11 cellular contexts compared by ENCODE assay signal in genomic region chr11:17244046-17244445, GRCh38. TPM values are rescaled to one million over a fixed set of nuclear protein-coding genes. Genes with fewer than 3 reads are reported as not detected.
A peak's percentile ranks its signal among the peaks of the same experiment; 100 is the strongest.
DNase-seq lines count a peak whose midpoint lies in the region; ATAC-seq, FAIRE-seq and TF ChIP-seq lines count a peak whose summit lies in the region.
"Had no signal": no experiment of that assay in that cellular context is flagged by ENCODE, and none has a peak within 500 bp of the region (broad histone marks: within the 10 kb centered on the region; RNA-seq: fewer than 3 reads in every experiment).

No MANE protein-coding gene starts in this region.

- peak; percentile 62 for ATAC-seq in GM19455 (IDR thresholded peaks at IDR 0.05; ENCODE audit: unreplicated experiment)
- peak; percentile 58 for ATAC-seq in HG03039 (IDR thresholded peaks at IDR 0.05; ENCODE audit: unreplicated experiment)
- ATAC-seq in HG03025 (IDR thresholded peaks at IDR 0.05; ENCODE audit: low FRiP score, unreplicated experiment): no peak
- no peak for ATAC-seq in SK-N-SH treated with all-trans-retinoic acid at 6 μM for 48 hours

- H3K9me3 Mint-ChIP-seq in activated T-helper 2 cell treated with anti-CD3 and anti-CD28 coated beads, Interferon-gamma antibody, Interleukin-2, Interleukin-4, amounts not matched to agents 10 μg/mL and 5 μg/mL and 100 μg/mL, durations not matched to agents 14 hours and 24 hours and 36 hours: no peaks in the 10 kb centered on the region

- FAIRE-seq in GM12891 (lab: Jason Lieb, UNC): peak; percentile 35

- H3K27ac Mint-ChIP-seq in activated T-helper 2 cell treated with anti-CD3 and anti-CD28 coated beads, Interferon-gamma antibody, Interleukin-2, Interleukin-4, amounts not matched to agents 10 μg/mL and 5 μg/mL and 100 μg/mL, durations not matched to agents 14 hours and 24 hours and 36 hours: no peak overlapping the region

- peaks cover 5% of the 10 kb centered on the region for H3K4me1 Mint-ChIP-seq in activated T-helper 2 cell treated with anti-CD3 and anti-CD28 coated beads, Interferon-gamma antibody, Interleukin-2, Interleukin-4, amounts not matched to agents 10 μg/mL and 5 μg/mL and 100 μg/mL, durations not matched to agents 14 hours and 24 hours and 36 hours (ENCODE audit: low read depth)

- no peak overlapping the region for H3K4me3 ChIP-seq in MG63

- H3K27me3 Mint-ChIP-seq in activated T-helper 2 cell treated with anti-CD3 and anti-CD28 coated beads, Interferon-gamma antibody, Interleukin-2, Interleukin-4, amounts not matched to agents 10 μg/mL and 5 μg/mL and 100 μg/mL, durations not matched to agents 14 hours and 24 hours and 36 hours (ENCODE audit: low read depth): peaks cover 48% of the 10 kb centered on the region

- no peak for TF ChIP-seq POLR2A in GM12891 (IDR thresholded peaks at IDR 0.05; ENCODE audit: low read depth, low read length)

- no peaks in the 10 kb centered on the region for H3K9me3 ChIP-seq in MG63
- H3K9me3 ChIP-seq: BE2C had no signal

- H3K27me3 ChIP-seq in MG63: no peaks in the 10 kb centered on the region
- H3K27me3 ChIP-seq: BE2C had no signal

- no peak for DNase-seq in GM12891 (ENCODE audit: insufficient read length, low spot score)
- peak; percentile 14 to 67 for DNase-seq in NOMO-1 (lab: John Stamatoyannopoulos, UW; ENCODE audit: unreplicated experiment in 2 of 2)
- DNase-seq in activated T-helper 2 cell treated with anti-CD3 and anti-CD28 coated beads, Interferon-gamma antibody, Interleukin-2, Interleukin-4, amounts not matched to agents 10 μg/mL and 5 μg/mL and 100 μg/mL, durations not matched to agents 14 hours and 24 hours and 36 hours (ENCODE audit: low spot score): no peak
- no peak for DNase-seq in MG63
- DNase-seq: BE2C, cerebellar nuclear complex, NCI-H1105 had no signal

- intact Hi-C loops in activated T-helper 2 cell treated with anti-CD3 and anti-CD28 coated beads, Interferon-gamma antibody, Interleukin-2, Interleukin-4, amounts not matched to agents 10 μg/mL and 5 μg/mL and 100 μg/mL, durations not matched to agents 14 hours and 24 hours and 36 hours (cut with micrococcal nuclease): loop anchor here (1.0 kb wide), 2 partner anchors 13 to 53 kb away; no protein-coding TSS in a partner anchor

- H3K4me3 Mint-ChIP-seq in activated T-helper 2 cell treated with anti-CD3 and anti-CD28 coated beads, Interferon-gamma antibody, Interleukin-2, Interleukin-4, amounts not matched to agents 10 μg/mL and 5 μg/mL and 100 μg/mL, durations not matched to agents 14 hours and 24 hours and 36 hours (ENCODE audit: low read depth): no peak overlapping the region

- H3K36me3 Mint-ChIP-seq in activated T-helper 2 cell treated with anti-CD3 and anti-CD28 coated beads, Interferon-gamma antibody, Interleukin-2, Interleukin-4, amounts not matched to agents 10 μg/mL and 5 μg/mL and 100 μg/mL, durations not matched to agents 14 hours and 24 hours and 36 hours (ENCODE audit: low read depth): no peaks in the 10 kb centered on the region

- H3K36me3 ChIP-seq in MG63: no peaks in the 10 kb centered on the region
- H3K36me3 ChIP-seq: BE2C had no signal

TF ChIP-seq in GM12891, 5 proteins besides CTCF, POLR2A, EP300 and RAD21:
- TF ChIP-seq TAF1 (IDR thresholded peaks at IDR 0.05; ENCODE audit: low read depth, low read length) (no peak), PAX5 (IDR thresholded peaks at IDR 0.05; ENCODE audit: insufficient read depth, low read length, severe bottlenecking) (no peak), POLR2AphosphoS5 (IDR thresholded peaks at IDR 0.05; ENCODE audit: low read depth, low read length) (no peak), POU2F2 (IDR thresholded peaks at IDR 0.05; ENCODE audit: low read depth, low read length) (no peak), SPI1 (IDR thresholded peaks at IDR 0.05; ENCODE audit: low read depth, low read length) (no peak)

TF ChIP-seq in SK-N-SH treated with all-trans-retinoic acid at 6 μM for 48 hours, 23 proteins besides CTCF, POLR2A, EP300 and RAD21:
- no peak for TF ChIP-seq TCF4 (CRISPR knock-in tag; IDR thresholded peaks at IDR 0.05; ENCODE audit: borderline replicate concordance)
- no peak for TF ChIP-seq CREB5 (CRISPR knock-in tag; IDR thresholded peaks at IDR 0.05; ENCODE audit: low read depth)
- no peak for TF ChIP-seq SNAI2 (CRISPR knock-in tag; IDR thresholded peaks at IDR 0.05)
- TF ChIP-seq, protein P1, sequence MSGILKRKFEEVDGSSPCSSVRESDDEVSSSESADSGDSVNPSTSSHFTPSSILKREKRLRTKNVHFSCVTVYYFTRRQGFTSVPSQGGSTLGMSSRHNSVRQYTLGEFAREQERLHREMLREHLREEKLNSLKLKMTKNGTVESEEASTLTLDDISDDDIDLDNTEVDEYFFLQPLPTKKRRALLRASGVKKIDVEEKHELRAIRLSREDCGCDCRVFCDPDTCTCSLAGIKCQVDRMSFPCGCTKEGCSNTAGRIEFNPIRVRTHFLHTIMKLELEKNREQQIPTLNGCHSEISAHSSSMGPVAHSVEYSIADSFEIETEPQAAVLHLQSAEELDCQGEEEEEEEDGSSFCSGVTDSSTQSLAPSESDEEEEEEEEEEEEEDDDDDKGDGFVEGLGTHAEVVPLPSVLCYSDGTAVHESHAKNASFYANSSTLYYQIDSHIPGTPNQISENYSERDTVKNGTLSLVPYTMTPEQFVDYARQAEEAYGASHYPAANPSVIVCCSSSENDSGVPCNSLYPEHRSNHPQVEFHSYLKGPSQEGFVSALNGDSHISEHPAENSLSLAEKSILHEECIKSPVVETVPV (CRISPR knock-in tag; IDR thresholded peaks at IDR 0.05): no peak
- no peak for TF ChIP-seq TOX (CRISPR knock-in tag; IDR thresholded peaks at IDR 0.05; ENCODE audit: borderline replicate concordance)

RNA-seq across cellular contexts. Expression of gene NUCB2, which starts 32.5 kb away (rescaled TPM):
- 36.4 TPM for polyA plus RNA-seq in GM12891 (2012; ENCODE audit: low read depth, missing spikeins)
- total RNA-seq in activated T-helper 2 cell treated with anti-CD3 and anti-CD28 coated beads, Interferon-gamma antibody, Interleukin-2, Interleukin-4, amounts not matched to agents 10 μg/mL and 5 μg/mL and 100 μg/mL, durations not matched to agents 14 hours and 24 hours and 36 hours: 99.4 and 106 TPM in 2 replicates
- 24.3 and 117 TPM in 2 replicates for total RNA-seq in MG63 (2014; rRNA removed; shearing (Covaris generic); ENCODE audit: low replicate concordance)

RNA-seq across cellular contexts. Expression of gene PIK3C2A, which starts 36.3 kb away (rescaled TPM):
- polyA plus RNA-seq in GM12891 (2012; ENCODE audit: low read depth, missing spikeins): 3.7 TPM
- total RNA-seq in activated T-helper 2 cell treated with anti-CD3 and anti-CD28 coated beads, Interferon-gamma antibody, Interleukin-2, Interleukin-4, amounts not matched to agents 10 μg/mL and 5 μg/mL and 100 μg/mL, durations not matched to agents 14 hours and 24 hours and 36 hours: 29.3 and 32.5 TPM in 2 replicates
- total RNA-seq in MG63 (2014; rRNA removed; shearing (Covaris generic); ENCODE audit: low replicate concordance): 12.8 and 21.7 TPM in 2 replicates

Comparison
In these comparisons a context has a peak if more than half of its experiments do, and no peak if none do; other contexts are left out.
1. DNase-seq: peak in NOMO-1 (2 of 2); none in GM12891 (single experiment), activated T-helper 2 cell treated with anti-CD3 and anti-CD28 coated beads, Interferon-gamma antibody, Interleukin-2, Interleukin-4, amounts not matched to agents 10 μg/mL and 5 μg/mL and 100 μg/mL, durations not matched to agents 14 hours and 24 hours and 36 hours (single experiment) and MG63 (single experiment).
2. ATAC-seq: peak in GM19455 (single experiment) and HG03039 (single experiment); none in HG03025 (single experiment) and SK-N-SH treated with all-trans-retinoic acid at 6 μM for 48 hours (single experiment).